ENCODE assay signal across 8 cellular contexts in the genomic region with DNA sequence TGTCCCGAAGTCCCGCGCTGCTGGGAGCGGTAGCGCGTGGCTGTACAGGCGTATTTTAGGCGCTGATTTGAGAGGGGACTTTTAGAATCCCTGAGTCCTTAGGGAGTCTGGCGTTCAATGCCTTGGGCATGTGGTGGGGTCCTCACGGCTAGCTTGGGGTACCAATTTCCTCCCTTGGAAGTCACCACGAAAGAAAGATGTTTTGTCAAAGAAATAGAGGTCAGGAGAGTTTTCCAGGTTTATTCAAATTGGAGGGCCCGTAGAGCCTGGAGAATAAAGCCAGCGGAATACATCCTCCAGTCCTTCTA.
DNase-seq lines count a peak whose midpoint lies in the region; ATAC-seq and TF ChIP-seq lines count a peak whose summit lies in the region.

No MANE protein-coding gene starts in this region.

- H3K27me3 Mint-ChIP-seq in progenitor cell of endocrine pancreas: no peaks in the 10 kb centered on the region

- no peaks in the 10 kb centered on the region for H3K27me3 ChIP-seq in GM06990 (replicated peaks; ENCODE audit: control insufficient read depth, insufficient read depth, low read length)
- no peaks in the 10 kb centered on the region for H3K27me3 ChIP-seq in OCI-LY1 (ENCODE audit: insufficient read depth, low read length)

- TF ChIP-seq CTCF in GM06990 (IDR thresholded peaks at IDR 0.05; ENCODE audit: insufficient read depth, low read length, poor library complexity, severe bottlenecking) (no peak), OCI-LY1 (IDR thresholded peaks at IDR 0.05; ENCODE audit: low read length) (no peak), epithelial cell of proximal tubule (conservative IDR thresholded peaks at IDR 0.05; ENCODE audit: low read depth, low read length) (no peak), progenitor cell of endocrine pancreas (IDR thresholded peaks at IDR 0.05; ENCODE audit: unreplicated experiment) (no peak)

- peaks cover 3% of the 10 kb centered on the region for H3K9me3 Mint-ChIP-seq in progenitor cell of endocrine pancreas (ENCODE audit: low read depth)

- H2AFZ ChIP-seq in OCI-LY1 (ENCODE audit: low read length): no peak overlapping the region

- H3K4me3 ChIP-seq in GM06990 (replicated peaks; ENCODE audit: low read depth, low read length) (peak overlapping the region; percentile 83), OCI-LY1 (ENCODE audit: low read depth, low read length, poor library complexity, severe bottlenecking) (peak overlapping the region; percentile 78), epithelial cell of proximal tubule (ENCODE audit: low read depth, low read length) (peak overlapping the region; percentile 85)

- no peak overlapping the region for H3K27ac ChIP-seq in OCI-LY1 (ENCODE audit: low read depth, low read length, poor library complexity, severe bottlenecking)

- H3K79me2 ChIP-seq in OCI-LY1 (ENCODE audit: insufficient read depth, low read length): no peaks in the 10 kb centered on the region

- no peaks in the 10 kb centered on the region for H4K20me1 ChIP-seq in OCI-LY1 (ENCODE audit: insufficient read depth, low read length)

- no peaks in the 10 kb centered on the region for H3F3A ChIP-seq in OCI-LY1 (ENCODE audit: insufficient read depth, low read length)

- peak overlapping the region; percentile 83 for H3K4me2 ChIP-seq in OCI-LY1 (ENCODE audit: low read length)

- peak overlapping the region; percentile 77 for H3K9ac ChIP-seq in OCI-LY1 (ENCODE audit: low read length)

- H3K4me1 Mint-ChIP-seq in progenitor cell of endocrine pancreas (ENCODE audit: low read depth): peaks cover 7% of the 10 kb centered on the region

- H3K4me1 ChIP-seq in OCI-LY1 (ENCODE audit: insufficient read depth, low read length, severe bottlenecking): peaks cover 11% of the 10 kb centered on the region

- H3K36me3 Mint-ChIP-seq in progenitor cell of endocrine pancreas (ENCODE audit: insufficient read depth): peaks cover 3% of the 10 kb centered on the region

- no peak for ATAC-seq in HG03159 (IDR thresholded peaks at IDR 0.05; ENCODE audit: unreplicated experiment)

- 0 out of 2 replicates have a peak, but pooled peaks cover 3% of the 10 kb centered on the region for H3K9me3 ChIP-seq in OCI-LY1 (ENCODE audit: low read length)

- H3K36me3 ChIP-seq in GM06990 (ENCODE audit: control insufficient read depth, insufficient read depth, low read length) (no peaks in the 10 kb centered on the region), OCI-LY1 (ENCODE audit: insufficient read depth, low read length) (no peaks in the 10 kb centered on the region)

- H3K9me2 ChIP-seq in OCI-LY1 (ENCODE audit: low read depth, low read length): no peaks in the 10 kb centered on the region

- peak overlapping the region; percentile 96 for H3K27ac Mint-ChIP-seq in progenitor cell of endocrine pancreas

- DNase-seq in GM06990 (ENCODE audit: extremely low read depth, insufficient read length): no peak
- no peak for DNase-seq in epithelial cell of proximal tubule (ENCODE audit: low read depth)
- no peak for DNase-seq in progenitor cell of endocrine pancreas (ENCODE audit: low spot score, unreplicated experiment)
- no peak for DNase-seq in DMS53 (lab: John Stamatoyannopoulos, UW)
- DNase-seq in SHP77 (lab: John Stamatoyannopoulos, UW): no peak
- DNase-seq in DMS79 treated with DMSO at 0.1 percent for 48 hours (lab: John Stamatoyannopoulos, UW): no peak

- peak overlapping the region; percentile 89 for H3K4me3 Mint-ChIP-seq in progenitor cell of endocrine pancreas (ENCODE audit: low read depth)
